Comparison of ENCODE assay signal across 13 cellular contexts in the genomic region with DNA sequence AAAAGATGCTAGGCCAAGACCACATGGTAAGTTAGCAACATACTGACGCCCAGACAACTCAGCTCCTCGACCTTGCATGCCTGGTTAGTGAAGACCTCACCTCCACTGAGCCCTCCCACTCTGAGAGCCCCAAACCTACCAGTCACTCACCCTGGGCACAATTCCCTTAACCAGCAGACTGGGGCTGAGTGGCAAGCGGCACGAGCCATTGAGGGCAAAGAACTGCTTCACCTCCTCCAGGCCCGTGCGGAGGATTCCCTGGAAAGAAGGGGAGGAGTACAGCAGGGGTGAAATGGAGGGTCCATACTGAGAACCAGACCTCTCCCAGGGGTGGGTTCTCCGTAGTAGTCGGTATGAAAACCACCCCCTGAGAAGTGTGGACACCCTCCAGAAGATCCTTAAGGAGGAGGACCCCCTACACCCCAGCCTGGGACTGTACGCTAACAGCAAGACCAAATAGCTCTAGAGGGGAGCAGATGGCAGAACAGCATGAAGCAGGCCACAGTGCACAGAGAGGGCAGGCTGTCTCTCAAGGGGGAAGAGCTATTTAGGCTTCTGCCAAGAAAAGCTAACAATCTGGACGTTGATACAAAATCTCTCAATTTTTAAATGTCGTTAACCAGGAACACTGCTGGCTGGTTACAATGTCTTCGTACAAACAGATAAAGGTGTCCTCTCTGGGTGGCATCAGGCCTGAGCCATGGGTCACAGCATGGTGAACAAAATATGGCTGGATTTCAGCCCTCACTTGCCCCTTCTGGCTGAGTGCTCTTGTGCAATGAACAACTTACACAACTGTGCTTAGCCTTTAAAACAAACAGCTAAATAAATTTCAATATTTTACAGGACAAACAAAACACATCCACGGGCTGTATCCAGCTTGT. TPM values are rescaled to one million over a fixed set of nuclear protein-coding genes. Genes with fewer than 3 reads are reported as not detected.
DNase-seq lines count a peak whose midpoint lies in the region; TF ChIP-seq lines count a peak whose summit lies in the region.
"Had no signal": no experiment of that assay in that cellular context is flagged by ENCODE, and none has a peak within 500 bp of the region (broad histone marks: within the 10 kb centered on the region; RNA-seq: fewer than 3 reads in every experiment).

No MANE protein-coding gene starts in this region.

- H3K27ac ChIP-seq in WERI-Rb-1 (peak overlapping the region; percentile 29), left ventricle myocardium inferior (replicated peaks) (peak overlapping the region; percentile 71), skeletal muscle tissue (ENCODE audit: low read depth, low read length) (peak overlapping the region; percentile 20)
- H3K27ac ChIP-seq: HL-60 had no signal

- H3K9me3 ChIP-seq in WERI-Rb-1 (ENCODE audit: severe bottlenecking), result no peaks in the 10 kb centered on the region
- H3K9me3 ChIP-seq in left ventricle myocardium inferior (replicated peaks), result no peaks in the 10 kb centered on the region
- no peaks in the 10 kb centered on the region for H3K9me3 ChIP-seq in skeletal muscle tissue (ENCODE audit: control insufficient read depth in 3 of 3, low read length in 3 of 3)
- H3K9me3 ChIP-seq: SK-N-SH had no signal

- H3K36me3 ChIP-seq in WERI-Rb-1 (no peaks in the 10 kb centered on the region), left ventricle myocardium inferior (peaks cover 98% of the 10 kb centered on the region), skeletal muscle tissue (ENCODE audit: control insufficient read depth in 3 of 3, insufficient read depth in 3 of 3, low read length in 3 of 3) (peaks cover 80 to 90% (median 81%) of the 10 kb centered on the region in 3 donors)

- peaks cover 81% of the 10 kb centered on the region for H3K4me1 ChIP-seq in left ventricle myocardium inferior
- H3K4me1 ChIP-seq in skeletal muscle tissue (ENCODE audit: control insufficient read depth in 3 of 3, insufficient read depth in 3 of 3, low read length in 3 of 3), result peaks cover 62 to 83% (median 64%) of the 10 kb centered on the region in 3 donors

- TF ChIP-seq CTCF in WERI-Rb-1 (IDR thresholded peaks at IDR 0.05; ENCODE audit: low read depth, low read length), result no peak
- no peak for TF ChIP-seq CTCF in left ventricle myocardium inferior (IDR thresholded peaks at IDR 0.05; ENCODE audit: borderline replicate concordance)

- H3K9ac ChIP-seq in skeletal muscle tissue (ENCODE audit: low read depth in 1 of 3, low read length in 3 of 3), result peak overlapping the region in 1 of 3 donors; percentile 60
- H3K9ac ChIP-seq: SK-N-SH had no signal

- H3K27me3 ChIP-seq in WERI-Rb-1 (ENCODE audit: insufficient read depth, low read depth, severe bottlenecking) (no peaks in the 10 kb centered on the region), left ventricle myocardium inferior (ENCODE audit: low read depth) (no peaks in the 10 kb centered on the region), skeletal muscle tissue (ENCODE audit: control insufficient read depth in 3 of 3, insufficient read depth in 3 of 3, low read length in 3 of 3) (no peaks in the 10 kb centered on the region)

- H3K4me3 ChIP-seq in WERI-Rb-1 (ENCODE audit: low read depth, low read length), result no peak overlapping the region
- H3K4me3 ChIP-seq in left ventricle myocardium inferior, result no peak overlapping the region
- no peak overlapping the region for H3K4me3 ChIP-seq in skeletal muscle tissue (ENCODE audit: low read length in 3 of 3)

- peak; percentile 83 for DNase-seq in DMS 273 treated with DMSO at 0.1 percent for 48 hours (lab: John Stamatoyannopoulos, UW)
- peak; percentile 63 for DNase-seq in WERI-Rb-1
- no peak for DNase-seq in left ventricle myocardium inferior
- no peak for DNase-seq in stimulated activated CD4-positive, alpha-beta T cell treated with anti-CD3 and anti-CD28 coated beads, Interleukin-4, amount 100 ng/mL, for 4 hours
- no peak for DNase-seq in stimulated activated CD4-positive, alpha-beta T cell treated with anti-CD3 and anti-CD28 coated beads, Interleukin-12 subunit alpha, Interleukin-12 subunit beta, amount 100 ng/mL, for 4 hours
- DNase-seq in stimulated activated CD4-positive, alpha-beta T cell treated with anti-CD3 and anti-CD28 coated beads, Interleukin-15, amount 100 ng/mL, for 24 hours, result no peak
- DNase-seq in NK-92 treated with Interleukin-12 subunit alpha and Interleukin-12 subunit beta, amount 100 ng/mL, for 24 hours (lab: John Stamatoyannopoulos, UW), result no peak
- DNase-seq: activated gamma-delta T cell, GDM1, NCI-H510A treated with DMSO at 0.1 percent for 48 hours, SK-N-SH had no signal

- intact Hi-C loops in left ventricle myocardium inferior (cut with micrococcal nuclease), result no loop called here

RNA-seq across cellular contexts. Expression of a gene that starts 31.0 kb away (rescaled TPM):
- total RNA-seq in left ventricle myocardium inferior (20.5 TPM), skeletal muscle tissue (30.3 TPM)

RNA-seq across cellular contexts. Expression of a gene that starts 52.0 kb away (rescaled TPM):
- 18.5 TPM for total RNA-seq in left ventricle myocardium inferior
- total RNA-seq in skeletal muscle tissue, result 31.8 TPM

Comparison
In these comparisons a context has a peak if more than half of its experiments do, and no peak if none do; other contexts are left out.
1. DNase-seq: peak in DMS 273 treated with DMSO at 0.1 percent for 48 hours (single experiment) and WERI-Rb-1 (single experiment); none in left ventricle myocardium inferior (single experiment), stimulated activated CD4-positive, alpha-beta T cell treated with anti-CD3 and anti-CD28 coated beads, Interleukin-4, amount 100 ng/mL, for 4 hours (0 of 2), stimulated activated CD4-positive, alpha-beta T cell treated with anti-CD3 and anti-CD28 coated beads, Interleukin-12 subunit alpha, Interleukin-12 subunit beta, amount 100 ng/mL, for 4 hours (single experiment), stimulated activated CD4-positive, alpha-beta T cell treated with anti-CD3 and anti-CD28 coated beads, Interleukin-15, amount 100 ng/mL, for 24 hours (single experiment) and NK-92 treated with Interleukin-12 subunit alpha and Interleukin-12 subunit beta, amount 100 ng/mL, for 24 hours (single experiment).
2. H3K27ac ChIP-seq: peak in every context shown above with its lines; median percentile 71 in left ventricle myocardium inferior; 29 in WERI-Rb-1; 20 in skeletal muscle tissue.